8 cellular contexts compared by ENCODE assay signal in genomic region chr15:27059610-27060202, GRCh38.
DNase-seq lines count a peak whose midpoint lies in the region; ATAC-seq and TF ChIP-seq lines count a peak whose summit lies in the region.

No MANE protein-coding gene starts in this region.

- H3K27ac ChIP-seq in PC-3 (ENCODE audit: low read length) (no peak overlapping the region), neutrophil (no peak overlapping the region)

- H3K9me3 ChIP-seq in PC-3 (ENCODE audit: low read length) (no peaks in the 10 kb centered on the region), neutrophil (no peaks in the 10 kb centered on the region)

- intact Hi-C loops in PC-3 (cut with micrococcal nuclease): no loop called here

- no peaks in the 10 kb centered on the region; the same call in 1 of the 2 replicates for H3K4me1 ChIP-seq in PC-3 (ENCODE audit: insufficient read depth, low read length)
- H3K4me1 ChIP-seq in neutrophil (ENCODE audit: control insufficient read depth in 1 of 2, insufficient read depth in 1 of 2, low read depth in 1 of 2, low read length in 1 of 2): no peaks in the 10 kb centered on the region

- H3K36me3 ChIP-seq in PC-3 (ENCODE audit: low read depth, low read length) (no peaks in the 10 kb centered on the region), neutrophil (no peaks in the 10 kb centered on the region)

- DNase-seq in activated T-cell treated with anti-CD3 and anti-CD28 coated beads for 24 hours (ENCODE audit: low read depth): peak; percentile 4
- DNase-seq in activated T-cell treated with anti-CD3 and anti-CD28 coated beads for 4 hours: no peak
- peak; percentile 44 for DNase-seq in PC-3
- DNase-seq in epithelial cell of proximal tubule (ENCODE audit: low read depth): peak; percentile 16
- DNase-seq in effector CD8-positive, alpha-beta T cell (lab: John Stamatoyannopoulos, UW): no peak

- POLR2A ChIA-PET in PC-3 (lab: Charles Lee; ENCODE audit: unreplicated experiment): no interaction called here

- no peaks in the 10 kb centered on the region for H3K9me2 ChIP-seq in PC-3 (replicated peaks; ENCODE audit: low read length)

- H3K9ac ChIP-seq in PC-3 (ENCODE audit: low read length): no peak overlapping the region

- no peak overlapping the region for H2AFZ ChIP-seq in PC-3 (ENCODE audit: low read length)

- H3F3A ChIP-seq in PC-3 (ENCODE audit: low read length, unreplicated experiment): no peaks in the 10 kb centered on the region

- no peaks in the 10 kb centered on the region for H4K20me1 ChIP-seq in PC-3 (ENCODE audit: low read length)

- BruUV-seq in PC-3 (replicated peaks; lab: Mats Ljungman, UMichigan): no TSS peak

- TF ChIP-seq CTCF in PC-3 (conservative IDR thresholded peaks at IDR 0.05; ENCODE audit: low read depth, low read length) (peak; percentile 68), epithelial cell of proximal tubule (conservative IDR thresholded peaks at IDR 0.05; ENCODE audit: low read depth, low read length) (peak; percentile 73), neutrophil (IDR thresholded peaks at IDR 0.05) (peak; percentile 38)

- H3K79me2 ChIP-seq in PC-3 (ENCODE audit: low read length): no peaks in the 10 kb centered on the region

- CTCF ChIA-PET in PC-3 (lab: Charles Lee): no interaction called here

- no peak overlapping the region for H3K4me2 ChIP-seq in PC-3 (ENCODE audit: low read length)

- H3K4me3 ChIP-seq in PC-3 (ENCODE audit: low read length) (no peak overlapping the region), epithelial cell of proximal tubule (ENCODE audit: low read depth, low read length) (no peak overlapping the region), neutrophil (ENCODE audit: low read depth in 1 of 2, low read length in 1 of 2) (no peak overlapping the region)

- H3K27me3 ChIP-seq in PC-3 (ENCODE audit: low read length) (no peaks in the 10 kb centered on the region), neutrophil (no peaks in the 10 kb centered on the region)

- peak; percentile 53 for ATAC-seq in HG03432 (IDR thresholded peaks at IDR 0.05; ENCODE audit: unreplicated experiment)
- no peak for ATAC-seq in PC-3
- ATAC-seq in GM19455 (IDR thresholded peaks at IDR 0.05; ENCODE audit: unreplicated experiment): no peak

Comparison
In these comparisons a context has a peak if more than half of its experiments do, and no peak if none do; other contexts are left out.
1. DNase-seq: peak in activated T-cell treated with anti-CD3 and anti-CD28 coated beads for 24 hours (single experiment), PC-3 (single experiment) and epithelial cell of proximal tubule (single experiment); none in activated T-cell treated with anti-CD3 and anti-CD28 coated beads for 4 hours (single experiment) and effector CD8-positive, alpha-beta T cell (single experiment).
2. Peak in every context shown above with its lines, with median percentiles within 50 percentile points of each other: CTCF ChIP-seq.